Comparison of ENCODE assay signal across 22 cellular contexts in the genomic region with DNA sequence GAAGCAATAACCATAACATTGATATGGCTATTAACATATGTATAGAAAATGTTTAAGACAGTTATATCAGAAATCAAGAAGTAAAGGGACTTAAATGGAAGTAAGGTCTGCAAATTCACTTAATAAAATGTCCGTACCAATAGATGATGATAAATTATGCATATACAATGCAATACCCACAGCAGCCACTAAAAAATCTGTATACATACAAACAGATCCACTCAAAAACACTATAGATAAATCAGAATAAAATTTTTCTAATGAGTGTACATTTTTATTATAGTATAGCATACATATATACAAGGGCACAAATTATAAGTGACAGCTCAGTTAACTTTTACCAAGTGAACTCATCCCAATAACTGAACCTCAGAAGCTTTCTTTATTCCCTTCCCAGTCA. TPM values are rescaled to one million over a fixed set of nuclear protein-coding genes. Genes with fewer than 3 reads are reported as not detected.
A peak's percentile ranks its signal among the peaks of the same experiment; 100 is the strongest.
DNase-seq lines count a peak whose midpoint lies in the region; ATAC-seq, FAIRE-seq and TF ChIP-seq lines count a peak whose summit lies in the region.
"Had no signal": no experiment of that assay in that cellular context is flagged by ENCODE, and none has a peak within 500 bp of the region (broad histone marks: within the 10 kb centered on the region; RNA-seq: fewer than 3 reads in every experiment).

No MANE protein-coding gene starts in this region.

- no peak overlapping the region for H2BK120ac ChIP-seq in neuronal stem cell (ENCODE audit: low read depth, low read length)

- peaks cover 40% of the 10 kb centered on the region for H3K27me3 ChIP-seq in Loucy (ENCODE audit: insufficient read depth, low read length, poor library complexity, severe bottlenecking)
- H3K27me3 ChIP-seq in neuronal stem cell (ENCODE audit: control insufficient read depth in 3 of 3, insufficient read depth in 3 of 3, low read depth in 1 of 3, low read length in 3 of 3) = peaks cover 3 to 25% (median 20%) of the 10 kb centered on the region in 3 experiments

- peak; percentile 5 for FAIRE-seq in colon (lab: Jason Lieb, UNC)
- FAIRE-seq: D721Med had no signal

- H4K20me1 ChIP-seq in Loucy (ENCODE audit: insufficient read depth, low read length, poor library complexity, severe bottlenecking) = no peaks in the 10 kb centered on the region

- no peaks in the 10 kb centered on the region for H3K9me3 Mint-ChIP-seq in activated CD8-positive, alpha-beta T cell treated with anti-CD3 and anti-CD28 coated beads for 36 hours
- H3K9me3 Mint-ChIP-seq in activated CD8-positive, alpha-beta T cell treated with anti-CD3 and anti-CD28 coated beads, Interleukin-2, amount 10 ng/mL, durations not matched to agents 7 days and 5 days (ENCODE audit: insufficient read depth) = no peaks in the 10 kb centered on the region

- H3K36me3 ChIP-seq in Loucy (ENCODE audit: insufficient read depth, low read length) (no peaks in the 10 kb centered on the region), neuronal stem cell (replicated peaks in 1 of 2; ENCODE audit: control insufficient read depth in 2 of 2, insufficient read depth in 2 of 2, low read length in 2 of 2) (no peaks in the 10 kb centered on the region)

- H2AFZ ChIP-seq in Loucy (ENCODE audit: low read length) = no peak overlapping the region
- H2AFZ ChIP-seq in neuronal stem cell (ENCODE audit: low read length) = no peak overlapping the region

- H3K14ac ChIP-seq in neuronal stem cell (ENCODE audit: low read length) = no peak overlapping the region

- peaks cover 21% of the 10 kb centered on the region for H3K4me1 ChIP-seq in Loucy (ENCODE audit: insufficient read depth, low read length, poor library complexity, severe bottlenecking)
- peaks cover 0 to 5% of the 10 kb centered on the region in 2 donors for H3K4me1 ChIP-seq in neuronal stem cell (ENCODE audit: control insufficient read depth in 2 of 2, insufficient read depth in 1 of 2, low read depth in 1 of 2, low read length in 2 of 2)

- no peak overlapping the region for H3K4me3 ChIP-seq in Loucy (ENCODE audit: low read length, poor library complexity, severe bottlenecking)
- no peak overlapping the region for H3K4me3 ChIP-seq in neuronal stem cell (ENCODE audit: low read length in 2 of 2)

- no peaks in the 10 kb centered on the region for H3K79me2 ChIP-seq in Loucy (ENCODE audit: insufficient read depth, low read length)

- H3K27me3 Mint-ChIP-seq in activated CD8-positive, alpha-beta T cell treated with anti-CD3 and anti-CD28 coated beads for 36 hours = peaks cover 70% of the 10 kb centered on the region
- H3K27me3 Mint-ChIP-seq in activated CD8-positive, alpha-beta T cell treated with anti-CD3 and anti-CD28 coated beads, Interleukin-2, amount 10 ng/mL, durations not matched to agents 7 days and 5 days (ENCODE audit: low read depth) = peaks cover 73% of the 10 kb centered on the region

- no peak overlapping the region for H3K27ac ChIP-seq in neuronal stem cell (replicated peaks; ENCODE audit: low read length)

- no CpG with 5 or more reads among the region's 1 CpG for WGBS in neuronal stem cell (ENCODE audit: extremely low coverage in 2 of 2, insufficient read length in 2 of 2, insufficient replicate concordance in 1 of 2), 2 donors

- H3K9me2 ChIP-seq in Loucy (replicated peaks; ENCODE audit: low read depth, low read length) = no peaks in the 10 kb centered on the region

- CTCF ChIA-PET in activated CD8-positive, alpha-beta T cell treated with anti-CD3 and anti-CD28 coated beads for 36 hours (lab: Charles Lee) = interaction anchor here (1.1 kb wide), 1 partner anchor 10 kb away, joined by 3 read pairs; no protein-coding TSS in a partner anchor
- CTCF ChIA-PET in activated CD8-positive, alpha-beta T cell treated with anti-CD3 and anti-CD28 coated beads, Interleukin-2, amount 10 ng/mL, durations not matched to agents 7 days and 5 days (lab: Charles Lee) = no interaction called here

- H3K4me3 Mint-ChIP-seq in activated CD8-positive, alpha-beta T cell treated with anti-CD3 and anti-CD28 coated beads for 36 hours = no peak overlapping the region
- H3K4me3 Mint-ChIP-seq in activated CD8-positive, alpha-beta T cell treated with anti-CD3 and anti-CD28 coated beads, Interleukin-2, amount 10 ng/mL, durations not matched to agents 7 days and 5 days = no peak overlapping the region
- H3K4me3 Mint-ChIP-seq: IgD-negative memory B cell had no signal

- H3K9me3 ChIP-seq in Loucy (ENCODE audit: insufficient read depth, low read depth, low read length) = no peaks in the 10 kb centered on the region
- H3K9me3 ChIP-seq in neuronal stem cell (replicated peaks in 1 of 2; ENCODE audit: control insufficient read depth in 2 of 2, insufficient read depth in 1 of 2, low read depth in 1 of 2, low read length in 2 of 2) = no peaks in the 10 kb centered on the region

- peaks cover 20% of the 10 kb centered on the region for H3K4me1 Mint-ChIP-seq in activated CD8-positive, alpha-beta T cell treated with anti-CD3 and anti-CD28 coated beads for 36 hours (ENCODE audit: low read depth)
- H3K4me1 Mint-ChIP-seq in activated CD8-positive, alpha-beta T cell treated with anti-CD3 and anti-CD28 coated beads, Interleukin-2, amount 10 ng/mL, durations not matched to agents 7 days and 5 days (ENCODE audit: low read depth) = peaks cover 10% of the 10 kb centered on the region

- intact Hi-C loops in activated CD8-positive, alpha-beta T cell treated with anti-CD3 and anti-CD28 coated beads for 36 hours (cut with micrococcal nuclease) = no loop called here

- H4K8ac ChIP-seq in neuronal stem cell (ENCODE audit: low read depth, low read length) = no peak overlapping the region

- H2BK12ac ChIP-seq in neuronal stem cell (ENCODE audit: low read length) = no peak overlapping the region

- TF ChIP-seq CTCF in activated CD8-positive, alpha-beta T cell treated with anti-CD3 and anti-CD28 coated beads for 36 hours (IDR thresholded peaks at IDR 0.05) = peak; percentile 20
- peak; percentile 34 for TF ChIP-seq CTCF in Loucy (conservative IDR thresholded peaks at IDR 0.05; ENCODE audit: low read length)

- no peak for DNase-seq in activated CD8-positive, alpha-beta T cell treated with anti-CD3 and anti-CD28 coated beads for 36 hours
- DNase-seq in activated CD8-positive, alpha-beta T cell treated with anti-CD3 and anti-CD28 coated beads, Interleukin-2, amount 10 ng/mL, durations not matched to agents 7 days and 5 days = no peak
- DNase-seq in neuronal stem cell (ENCODE audit: low spot score) (no peak), kidney glomerular epithelial cell (lab: John Stamatoyannopoulos, UW) (no peak), KG1 (lab: John Stamatoyannopoulos, UW) (no peak)
- DNase-seq in activated CD4-positive, alpha-beta T cell treated with anti-CD3 and anti-CD28 coated beads, Interleukin-2, amount 50 U/mL, for 1 hour = no peak
- DNase-seq: DMS53, GDM1, NCI-H1105, NCI-H146, NCI-H2029 treated with DMSO at 0.1 percent for 48 hours, NCI-H226, NCI-H510A treated with DMSO at 0.1 percent for 48 hours, NCI-H748 treated with DMSO at 0.1 percent for 48 hours, SHP77 had no signal

- H4K91ac ChIP-seq in neuronal stem cell (ENCODE audit: low read depth, low read length, poor library complexity) = no peak overlapping the region

- H2BK15ac ChIP-seq in neuronal stem cell (ENCODE audit: low read length) = no peak overlapping the region

- H3K79me1 ChIP-seq in neuronal stem cell (ENCODE audit: low read depth, low read length) = no peaks in the 10 kb centered on the region

- H3K9ac ChIP-seq in Loucy (ENCODE audit: low read depth, low read length, poor library complexity, severe bottlenecking) = no peak overlapping the region
- H3K9ac ChIP-seq in neuronal stem cell (ENCODE audit: low read depth, low read length, poor library complexity) = no peak overlapping the region

- no peak overlapping the region for H2BK5ac ChIP-seq in neuronal stem cell (ENCODE audit: low read length)

- H3F3A ChIP-seq in Loucy (ENCODE audit: low read depth) = no peaks in the 10 kb centered on the region

- POLR2A ChIA-PET in activated CD8-positive, alpha-beta T cell treated with anti-CD3 and anti-CD28 coated beads for 36 hours (lab: Charles Lee) = no interaction called here
- POLR2A ChIA-PET in activated CD8-positive, alpha-beta T cell treated with anti-CD3 and anti-CD28 coated beads, Interleukin-2, amount 10 ng/mL, durations not matched to agents 7 days and 5 days (lab: Charles Lee) = no interaction called here

- no peak for ATAC-seq in activated CD8-positive, alpha-beta T cell treated with anti-CD3 and anti-CD28 coated beads for 36 hours
- no peak for ATAC-seq in activated CD8-positive, alpha-beta T cell treated with anti-CD3 and anti-CD28 coated beads, Interleukin-2, amount 10 ng/mL, durations not matched to agents 7 days and 5 days

- no peak overlapping the region for H3K18ac ChIP-seq in neuronal stem cell (ENCODE audit: low read length)

- H3K4me2 ChIP-seq in Loucy (ENCODE audit: low read depth, low read length, poor library complexity, severe bottlenecking) (no peak overlapping the region), neuronal stem cell (ENCODE audit: insufficient read depth, low read length, poor library complexity, severe bottlenecking) (no peak overlapping the region)

- no peak overlapping the region for H3K4ac ChIP-seq in neuronal stem cell (ENCODE audit: low read length)

- no peak overlapping the region for H3K27ac Mint-ChIP-seq in activated CD8-positive, alpha-beta T cell treated with anti-CD3 and anti-CD28 coated beads for 36 hours
- H3K27ac Mint-ChIP-seq in activated CD8-positive, alpha-beta T cell treated with anti-CD3 and anti-CD28 coated beads, Interleukin-2, amount 10 ng/mL, durations not matched to agents 7 days and 5 days = no peak overlapping the region
- H3K27ac Mint-ChIP-seq: IgD-negative memory B cell had no signal

- H3K36me3 Mint-ChIP-seq in activated CD8-positive, alpha-beta T cell treated with anti-CD3 and anti-CD28 coated beads for 36 hours (ENCODE audit: low read depth) = no peaks in the 10 kb centered on the region
- no peaks in the 10 kb centered on the region for H3K36me3 Mint-ChIP-seq in activated CD8-positive, alpha-beta T cell treated with anti-CD3 and anti-CD28 coated beads, Interleukin-2, amount 10 ng/mL, durations not matched to agents 7 days and 5 days (ENCODE audit: low read depth)
- H3K36me3 Mint-ChIP-seq: IgD-negative memory B cell had no signal

- no peak overlapping the region for H3K23ac ChIP-seq in neuronal stem cell (ENCODE audit: low read depth, low read length, poor library complexity)

- no peak overlapping the region for H2AK5ac ChIP-seq in neuronal stem cell (ENCODE audit: low read depth, low read length)

RNA-seq across cellular contexts. Expression of a gene that starts 6.0 kb away (rescaled TPM):
- not detected for total RNA-seq in activated CD8-positive, alpha-beta T cell treated with anti-CD3 and anti-CD28 coated beads for 36 hours
- not detected for total RNA-seq in activated CD8-positive, alpha-beta T cell treated with anti-CD3 and anti-CD28 coated beads, Interleukin-2, amount 10 ng/mL, durations not matched to agents 7 days and 5 days
- polyA plus RNA-seq in neuronal stem cell (2013, experiment 1 of 2) = 0.04 TPM
- not detected for polyA plus RNA-seq in neuronal stem cell (2013, experiment 2 of 2)
- total RNA-seq: A172, H4 had no signal
- polyA plus RNA-seq: AG04450, IgD-negative memory B cell had no signal

RNA-seq across cellular contexts. Expression of a gene that starts 47.3 kb away (rescaled TPM):
- not detected for total RNA-seq in activated CD8-positive, alpha-beta T cell treated with anti-CD3 and anti-CD28 coated beads for 36 hours
- not detected for total RNA-seq in activated CD8-positive, alpha-beta T cell treated with anti-CD3 and anti-CD28 coated beads, Interleukin-2, amount 10 ng/mL, durations not matched to agents 7 days and 5 days
- polyA plus RNA-seq in neuronal stem cell (2013, experiment 1 of 2) = not detected
- not detected for polyA plus RNA-seq in neuronal stem cell (2013, experiment 2 of 2)
- total RNA-seq: A172, H4 had no signal
- polyA plus RNA-seq: AG04450, IgD-negative memory B cell had no signal

RNA-seq across cellular contexts. Expression of a gene that starts 48.1 kb away (rescaled TPM):
- total RNA-seq in activated CD8-positive, alpha-beta T cell treated with anti-CD3 and anti-CD28 coated beads for 36 hours = not detected
- not detected for total RNA-seq in activated CD8-positive, alpha-beta T cell treated with anti-CD3 and anti-CD28 coated beads, Interleukin-2, amount 10 ng/mL, durations not matched to agents 7 days and 5 days
- polyA plus RNA-seq in neuronal stem cell (2013, experiment 1 of 2) = not detected
- not detected for polyA plus RNA-seq in neuronal stem cell (2013, experiment 2 of 2)
- total RNA-seq: A172, H4 had no signal
- polyA plus RNA-seq: AG04450, IgD-negative memory B cell had no signal
